1 cellular context compared by ENCODE assay signal in genomic region chr17:46870116-46870803, GRCh38.
TF ChIP-seq lines count a peak whose summit lies in the region.

No MANE protein-coding gene starts in this region.

TF ChIP-seq in HepG2, 621 proteins besides CTCF, POLR2A, EP300 and RAD21 (continued from another document and continues in another):
- TF ChIP-seq SKIL (CRISPR knock-in tag; IDR thresholded peaks at IDR 0.05; ENCODE audit: borderline replicate concordance) (no peak), ZNF570 (CRISPR knock-in tag; IDR thresholded peaks at IDR 0.05; ENCODE audit: borderline replicate concordance) (no peak), PAXIP1 (CRISPR knock-in tag; conservative IDR thresholded peaks at IDR 0.05) (peak; percentile 83), POLR2AphosphoS2 (IDR thresholded peaks at IDR 0.05; ENCODE audit: low read depth, low read length) (no peak), KLF13 (CRISPR knock-in tag; IDR thresholded peaks at IDR 0.05) (no peak), ZNF574 (CRISPR knock-in tag; IDR thresholded peaks at IDR 0.05) (no peak), ZSCAN5A (CRISPR knock-in tag; IDR thresholded peaks at IDR 0.05; ENCODE audit: borderline replicate concordance) (0 out of 2 replicates have a peak, but pooled peaks have one; percentile 23), BCL3 (CRISPR knock-in tag; IDR thresholded peaks at IDR 0.05) (no peak), ZNF20 (CRISPR knock-in tag; IDR thresholded peaks at IDR 0.05) (no peak), PRDM10 (CRISPR knock-in tag; IDR thresholded peaks at IDR 0.05; ENCODE audit: low read depth) (no peak; the same call in 1 of the 2 replicates), HOXA5 (CRISPR knock-in tag; IDR thresholded peaks at IDR 0.05) (no peak), NCOA5 (CRISPR knock-in tag; IDR thresholded peaks at IDR 0.05) (no peak), THAP7 (CRISPR knock-in tag; IDR thresholded peaks at IDR 0.05) (peak; percentile 55; the same call in 1 of the 2 replicates), ZNF362 (CRISPR knock-in tag; IDR thresholded peaks at IDR 0.05; ENCODE audit: borderline replicate concordance) (0 out of 2 replicates have a peak, but pooled peaks have one; percentile 6), BHLHE40 (IDR thresholded peaks at IDR 0.05; ENCODE audit: low read length) (no peak), ATF6 (CRISPR knock-in tag; conservative IDR thresholded peaks at IDR 0.05) (no peak), ZFYVE20 (CRISPR knock-in tag; IDR thresholded peaks at IDR 0.05; ENCODE audit: borderline replicate concordance, low read depth) (no peak), ZBTB4 (CRISPR knock-in tag; IDR thresholded peaks at IDR 0.05; ENCODE audit: borderline replicate concordance) (no peak), CENPBD1 (CRISPR knock-in tag; IDR thresholded peaks at IDR 0.05; ENCODE audit: borderline replicate concordance, low read depth) (no peak), SMAD3 (CRISPR knock-in tag; IDR thresholded peaks at IDR 0.05) (peak; percentile 26; the same call in 1 of the 2 replicates), GFI1 (CRISPR knock-in tag; IDR thresholded peaks at IDR 0.05; ENCODE audit: borderline replicate concordance) (peak; percentile 59; the same call in 1 of the 2 replicates)
